Comparison of ENCODE assay signal across 1 cellular context in the genomic region with DNA sequence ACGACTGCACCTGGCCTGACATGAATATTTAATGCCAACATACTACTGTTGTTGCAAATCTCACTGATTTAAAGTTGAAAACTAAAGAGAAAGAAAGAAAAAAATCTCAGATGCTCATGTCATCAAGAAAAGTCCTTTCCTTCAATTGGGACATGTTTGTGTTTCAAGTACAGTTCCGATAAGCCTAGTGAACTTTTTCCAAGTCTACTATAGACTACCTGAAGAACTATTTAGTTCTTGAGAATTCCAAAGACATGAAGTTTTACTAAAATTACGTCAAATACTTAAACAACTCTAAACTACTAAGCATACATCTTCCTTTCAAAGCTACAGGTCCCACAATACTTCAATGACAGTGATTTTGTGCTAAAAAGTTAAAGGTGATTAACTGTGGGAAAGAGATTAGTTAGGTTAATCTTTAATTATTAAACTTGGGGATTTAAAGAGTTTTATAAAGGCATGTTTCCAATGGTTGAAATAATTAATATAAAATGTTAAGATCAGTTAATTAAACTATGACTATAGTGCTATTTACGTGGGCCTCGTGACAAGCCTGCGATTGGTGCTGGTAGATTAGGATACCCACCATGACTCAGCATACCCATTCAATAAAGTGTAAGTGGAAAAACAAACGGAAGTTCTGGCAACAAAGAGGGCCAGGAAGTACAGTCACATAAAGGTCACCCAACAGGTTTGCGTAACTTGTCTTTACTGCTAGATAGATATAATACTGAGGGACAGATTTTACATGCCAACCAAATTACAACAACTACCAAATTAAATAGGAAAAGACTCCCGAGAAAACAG.
TF ChIP-seq lines count a peak whose summit lies in the region.

No MANE protein-coding gene starts in this region.

TF ChIP-seq in HepG2, 621 proteins besides CTCF, POLR2A, EP300 and RAD21 (continued from another document and continues in another):
- TF ChIP-seq, protein P1, sequence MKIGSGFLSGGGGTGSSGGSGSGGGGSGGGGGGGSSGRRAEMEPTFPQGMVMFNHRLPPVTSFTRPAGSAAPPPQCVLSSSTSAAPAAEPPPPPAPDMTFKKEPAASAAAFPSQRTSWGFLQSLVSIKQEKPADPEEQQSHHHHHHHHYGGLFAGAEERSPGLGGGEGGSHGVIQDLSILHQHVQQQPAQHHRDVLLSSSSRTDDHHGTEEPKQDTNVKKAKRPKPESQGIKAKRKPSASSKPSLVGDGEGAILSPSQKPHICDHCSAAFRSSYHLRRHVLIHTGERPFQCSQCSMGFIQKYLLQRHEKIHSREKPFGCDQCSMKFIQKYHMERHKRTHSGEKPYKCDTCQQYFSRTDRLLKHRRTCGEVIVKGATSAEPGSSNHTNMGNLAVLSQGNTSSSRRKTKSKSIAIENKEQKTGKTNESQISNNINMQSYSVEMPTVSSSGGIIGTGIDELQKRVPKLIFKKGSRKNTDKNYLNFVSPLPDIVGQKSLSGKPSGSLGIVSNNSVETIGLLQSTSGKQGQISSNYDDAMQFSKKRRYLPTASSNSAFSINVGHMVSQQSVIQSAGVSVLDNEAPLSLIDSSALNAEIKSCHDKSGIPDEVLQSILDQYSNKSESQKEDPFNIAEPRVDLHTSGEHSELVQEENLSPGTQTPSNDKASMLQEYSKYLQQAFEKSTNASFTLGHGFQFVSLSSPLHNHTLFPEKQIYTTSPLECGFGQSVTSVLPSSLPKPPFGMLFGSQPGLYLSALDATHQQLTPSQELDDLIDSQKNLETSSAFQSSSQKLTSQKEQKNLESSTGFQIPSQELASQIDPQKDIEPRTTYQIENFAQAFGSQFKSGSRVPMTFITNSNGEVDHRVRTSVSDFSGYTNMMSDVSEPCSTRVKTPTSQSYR (CRISPR knock-in tag; IDR thresholded peaks at IDR 0.05; ENCODE audit: borderline replicate concordance): no peak
- TF ChIP-seq BRCA1 (CRISPR knock-in tag; IDR thresholded peaks at IDR 0.05): no peak
- TF ChIP-seq ZSCAN25 (CRISPR knock-in tag; IDR thresholded peaks at IDR 0.05): no peak
- no peak for TF ChIP-seq ZNF253 (CRISPR knock-in tag; IDR thresholded peaks at IDR 0.05; ENCODE audit: borderline replicate concordance)
- TF ChIP-seq HNRNPK (IDR thresholded peaks at IDR 0.05; ENCODE audit: low read depth, low read length, poor library complexity, severe bottlenecking): no peak
- no peak for TF ChIP-seq SATB2 (CRISPR knock-in tag; IDR thresholded peaks at IDR 0.05)
- TF ChIP-seq ZNF557 (CRISPR knock-in tag; IDR thresholded peaks at IDR 0.05): no peak
- no peak for TF ChIP-seq ZHX1 (CRISPR knock-in tag; IDR thresholded peaks at IDR 0.05; ENCODE audit: low read depth)
- TF ChIP-seq, protein P2, sequence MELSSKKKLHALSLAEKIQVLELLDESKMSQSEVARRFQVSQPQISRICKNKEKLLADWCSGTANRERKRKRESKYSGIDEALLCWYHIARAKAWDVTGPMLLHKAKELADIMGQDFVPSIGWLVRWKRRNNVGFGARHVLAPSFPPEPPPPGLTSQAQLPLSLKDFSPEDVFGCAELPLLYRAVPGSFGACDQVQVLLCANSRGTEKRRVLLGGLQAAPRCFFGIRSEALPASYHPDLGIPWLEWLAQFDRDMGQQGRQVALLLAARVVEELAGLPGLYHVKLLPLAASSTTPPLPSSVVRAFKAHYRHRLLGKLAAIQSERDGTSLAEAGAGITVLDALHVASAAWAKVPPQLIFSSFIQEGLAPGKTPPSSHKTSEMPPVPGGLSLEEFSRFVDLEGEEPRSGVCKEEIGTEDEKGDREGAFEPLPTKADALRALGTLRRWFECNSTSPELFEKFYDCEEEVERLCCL (CRISPR knock-in tag; IDR thresholded peaks at IDR 0.05; ENCODE audit: borderline replicate concordance): no peak
- no peak for TF ChIP-seq KLF12 (CRISPR knock-in tag; IDR thresholded peaks at IDR 0.05; ENCODE audit: borderline replicate concordance)
- peak; percentile 76; the same call in 1 of the 2 replicates for TF ChIP-seq ZNF12 (CRISPR knock-in tag; IDR thresholded peaks at IDR 0.05)
- no peak for TF ChIP-seq ZNF20 (CRISPR knock-in tag; IDR thresholded peaks at IDR 0.05)
- no peak for TF ChIP-seq ZNF34 (CRISPR knock-in tag; IDR thresholded peaks at IDR 0.05; ENCODE audit: borderline replicate concordance)
- no peak for TF ChIP-seq KLF15 (CRISPR knock-in tag; IDR thresholded peaks at IDR 0.05; ENCODE audit: borderline replicate concordance)
- TF ChIP-seq REST (IDR thresholded peaks at IDR 0.05; ENCODE audit: borderline replicate concordance in 1 of 2, low read depth in 1 of 2, low read length in 2 of 2): no peak
- TF ChIP-seq ZMAT5 (CRISPR knock-in tag; IDR thresholded peaks at IDR 0.05; ENCODE audit: borderline replicate concordance, low read depth): no peak
- TF ChIP-seq SNAPC2 (CRISPR knock-in tag; IDR thresholded peaks at IDR 0.05): peak; percentile 19; the same call in 1 of the 2 replicates
- TF ChIP-seq ELF3 (CRISPR knock-in tag; IDR thresholded peaks at IDR 0.05): peak; percentile 99
- TF ChIP-seq FOXC1 (CRISPR knock-in tag; IDR thresholded peaks at IDR 0.05; ENCODE audit: borderline replicate concordance): no peak
- peak; percentile 93 for TF ChIP-seq MED1 (CRISPR knock-in tag; IDR thresholded peaks at IDR 0.05)
- no peak for TF ChIP-seq SNRNP70 (IDR thresholded peaks at IDR 0.05; ENCODE audit: low read depth, low read length)
- TF ChIP-seq ZNF513 (CRISPR knock-in tag; conservative IDR thresholded peaks at IDR 0.05): no peak
- TF ChIP-seq, protein P3, sequence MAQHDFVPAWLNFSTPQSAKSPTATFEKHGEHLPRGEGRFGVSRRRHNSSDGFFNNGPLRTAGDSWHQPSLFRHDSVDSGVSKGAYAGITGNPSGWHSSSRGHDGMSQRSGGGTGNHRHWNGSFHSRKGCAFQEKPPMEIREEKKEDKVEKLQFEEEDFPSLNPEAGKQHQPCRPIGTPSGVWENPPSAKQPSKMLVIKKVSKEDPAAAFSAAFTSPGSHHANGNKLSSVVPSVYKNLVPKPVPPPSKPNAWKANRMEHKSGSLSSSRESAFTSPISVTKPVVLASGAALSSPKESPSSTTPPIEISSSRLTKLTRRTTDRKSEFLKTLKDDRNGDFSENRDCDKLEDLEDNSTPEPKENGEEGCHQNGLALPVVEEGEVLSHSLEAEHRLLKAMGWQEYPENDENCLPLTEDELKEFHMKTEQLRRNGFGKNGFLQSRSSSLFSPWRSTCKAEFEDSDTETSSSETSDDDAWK (CRISPR knock-in tag; IDR thresholded peaks at IDR 0.05): no peak
- TF ChIP-seq SRSF1 (optimal IDR thresholded peaks at IDR 0.05; ENCODE audit: low read depth, low read length): no peak
- peak; percentile 23; the same call in 1 of the 2 replicates for TF ChIP-seq BCL6 (CRISPR knock-in tag; IDR thresholded peaks at IDR 0.05)
- no peak for TF ChIP-seq ZNF3 (CRISPR knock-in tag; IDR thresholded peaks at IDR 0.05)
- TF ChIP-seq, protein P4, sequence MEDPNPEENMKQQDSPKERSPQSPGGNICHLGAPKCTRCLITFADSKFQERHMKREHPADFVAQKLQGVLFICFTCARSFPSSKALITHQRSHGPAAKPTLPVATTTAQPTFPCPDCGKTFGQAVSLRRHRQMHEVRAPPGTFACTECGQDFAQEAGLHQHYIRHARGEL (CRISPR knock-in tag; IDR thresholded peaks at IDR 0.05): no peak
- TF ChIP-seq ZFP37 (CRISPR knock-in tag; IDR thresholded peaks at IDR 0.05; ENCODE audit: borderline replicate concordance): no peak
- TF ChIP-seq ZBTB7B (CRISPR knock-in tag; IDR thresholded peaks at IDR 0.05): peak; percentile 56; the same call in 1 of the 2 replicates
- TF ChIP-seq ZNF83 (CRISPR knock-in tag; IDR thresholded peaks at IDR 0.05; ENCODE audit: borderline replicate concordance): no peak
- TF ChIP-seq ZNF260 (CRISPR knock-in tag; IDR thresholded peaks at IDR 0.05; ENCODE audit: borderline replicate concordance, low read depth): no peak
- TF ChIP-seq ZNF234 (CRISPR knock-in tag; conservative IDR thresholded peaks at IDR 0.05): no peak
- no peak for TF ChIP-seq MTF1 (CRISPR knock-in tag; IDR thresholded peaks at IDR 0.05)
- no peak for TF ChIP-seq EED (CRISPR knock-in tag; IDR thresholded peaks at IDR 0.05)
- TF ChIP-seq ZNF816 (CRISPR knock-in tag; IDR thresholded peaks at IDR 0.05; ENCODE audit: borderline replicate concordance): peak; percentile 18; the same call in 1 of the 2 replicates
- TF ChIP-seq REPIN1 (CRISPR knock-in tag; IDR thresholded peaks at IDR 0.05; ENCODE audit: borderline replicate concordance, low read depth): no peak
- no peak for TF ChIP-seq BORCS8-MEF2B (CRISPR knock-in tag; IDR thresholded peaks at IDR 0.05)
- no peak for TF ChIP-seq ZKSCAN5 (CRISPR knock-in tag; IDR thresholded peaks at IDR 0.05)
- TF ChIP-seq ZNF468 (CRISPR knock-in tag; IDR thresholded peaks at IDR 0.05): no peak
- TF ChIP-seq ZNF326 (CRISPR knock-in tag; IDR thresholded peaks at IDR 0.05; ENCODE audit: borderline replicate concordance): no peak
- no peak for TF ChIP-seq ZBTB21 (CRISPR knock-in tag; IDR thresholded peaks at IDR 0.05)
- TF ChIP-seq ZFP82 (CRISPR knock-in tag; IDR thresholded peaks at IDR 0.05; ENCODE audit: borderline replicate concordance): no peak
- no peak for TF ChIP-seq ZFAT (CRISPR knock-in tag; conservative IDR thresholded peaks at IDR 0.05)
- TF ChIP-seq, protein P5, sequence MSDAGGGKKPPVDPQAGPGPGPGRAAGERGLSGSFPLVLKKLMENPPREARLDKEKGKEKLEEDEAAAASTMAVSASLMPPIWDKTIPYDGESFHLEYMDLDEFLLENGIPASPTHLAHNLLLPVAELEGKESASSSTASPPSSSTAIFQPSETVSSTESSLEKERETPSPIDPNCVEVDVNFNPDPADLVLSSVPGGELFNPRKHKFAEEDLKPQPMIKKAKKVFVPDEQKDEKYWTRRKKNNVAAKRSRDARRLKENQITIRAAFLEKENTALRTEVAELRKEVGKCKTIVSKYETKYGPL (CRISPR knock-in tag; IDR thresholded peaks at IDR 0.05): no peak
- TF ChIP-seq LBX2 (CRISPR knock-in tag; IDR thresholded peaks at IDR 0.05; ENCODE audit: borderline replicate concordance): no peak
- no peak for TF ChIP-seq ZNF781 (CRISPR knock-in tag; IDR thresholded peaks at IDR 0.05; ENCODE audit: borderline replicate concordance, not compliant biosample characterization)
- no peak for TF ChIP-seq ZNF160 (CRISPR knock-in tag; IDR thresholded peaks at IDR 0.05)
- TF ChIP-seq GTF2F1 (IDR thresholded peaks at IDR 0.05; ENCODE audit: low read length): no peak
